24 cellular contexts compared by ENCODE assay signal in the genomic region with DNA sequence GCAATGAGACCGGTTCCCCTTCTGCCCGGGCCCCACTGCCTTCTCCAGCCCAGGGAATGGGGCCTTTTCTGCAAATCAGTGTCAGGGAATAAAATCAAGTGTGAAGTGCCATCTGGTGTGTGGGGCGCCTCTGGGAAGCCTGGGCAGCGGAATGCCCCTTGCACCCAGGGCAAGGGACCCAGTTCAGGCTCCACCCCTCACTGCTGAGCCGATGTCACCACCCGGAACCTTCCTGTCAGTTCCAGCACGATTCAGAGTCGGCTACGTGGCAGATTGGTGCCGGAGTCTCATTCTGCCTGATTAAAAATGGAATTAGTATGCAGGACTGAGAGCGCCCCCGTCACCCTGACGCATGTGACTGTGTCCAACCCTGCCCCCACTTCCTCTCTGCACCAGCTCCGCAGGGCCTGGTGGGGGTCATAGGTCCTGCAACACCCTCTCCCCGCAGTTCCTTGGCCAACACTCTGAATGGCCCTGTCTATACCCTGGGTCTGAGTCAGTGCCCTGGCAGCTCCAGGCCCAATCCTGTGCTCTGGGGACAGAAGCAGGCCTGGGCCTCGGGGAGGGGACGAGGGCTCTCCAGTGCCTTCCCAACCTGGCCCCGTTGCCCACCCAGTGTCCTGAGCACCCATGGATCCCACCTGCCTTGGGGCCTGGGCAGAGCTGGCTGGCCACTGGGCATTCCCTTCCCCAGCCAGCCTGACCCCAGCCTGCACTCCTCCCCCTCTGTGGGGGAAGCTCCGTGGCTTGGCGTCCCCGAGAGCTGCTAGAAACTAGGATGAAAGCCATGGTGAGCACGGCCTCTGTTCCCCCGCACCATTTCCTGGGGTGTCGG.
A peak's percentile ranks its signal among the peaks of the same experiment; 100 is the strongest.
DNase-seq lines count a peak whose midpoint lies in the region; ATAC-seq and TF ChIP-seq lines count a peak whose summit lies in the region.
"Had no signal": no experiment of that assay in that cellular context is flagged by ENCODE, and none has a peak within 500 bp of the region (broad histone marks: within the 10 kb centered on the region; RNA-seq: fewer than 3 reads in every experiment).

No MANE protein-coding gene starts in this region.

- peaks cover 16 to 20% of the 10 kb centered on the region in 2 donors for H3K4me1 ChIP-seq in duodenal mucosa (ENCODE audit: control insufficient read depth in 1 of 2, insufficient read depth in 2 of 2, low read length in 2 of 2)
- H3K4me1 ChIP-seq: esophagus squamous epithelium, right atrium auricular region, uterus had no signal

- peak; percentile 37 for DNase-seq in Ammon's horn (ENCODE audit: low spot score)
- DNase-seq in medulla oblongata (ENCODE audit: extremely low spot score): peak; percentile 3
- DNase-seq in putamen (ENCODE audit: low spot score): peak; percentile 48
- DNase-seq in T-helper 9 cell: no peak
- DNase-seq in GM13976 (ENCODE audit: low spot score): no peak
- DNase-seq in SIG-M5 (lab: John Stamatoyannopoulos, UW): no peak
- DNase-seq: activated CD4-positive, CD25-positive, alpha-beta regulatory T cell treated with anti-CD3 and anti-CD28 coated beads, Interleukin-2, amount 50 U/mL, for 72 hours; activated CD8-positive, alpha-beta T cell treated with anti-CD3 and anti-CD28 coated beads, Interleukin-2, amount 10 ng/mL, durations not matched to agents 7 days and 5 days; activated T-cell treated with anti-CD3 and anti-CD28 coated beads, Interleukin-2, amount 50 U/mL, for 24 hours; brain microvascular endothelial cell; esophagus squamous epithelium; gastrocnemius medialis; MG63; NCI-H1417 treated with DMSO at 0.1 percent for 48 hours; NCI-H526; nephron progenitor cell; SHP77 treated with DMSO at 0.1 percent for 48 hours; T-cell; uterus had no signal

- no peak for TF ChIP-seq CTCF in GM13976 (IDR thresholded peaks at IDR 0.05; ENCODE audit: borderline replicate concordance, control extremely low read depth, extremely low read depth, insufficient read depth, missing control alignments)

- no peaks in the 10 kb centered on the region for H3K36me3 ChIP-seq in duodenal mucosa (ENCODE audit: control insufficient read depth in 1 of 2, insufficient read depth in 2 of 2, low read length in 2 of 2)
- H3K36me3 ChIP-seq: BLaER1 treated with 17β-estradiol and CSF1 and Interleukin-3, amounts not matched to agents 10 nM and 100 nM; brain microvascular endothelial cell; esophagus squamous epithelium; gastrocnemius medialis; MG63; right atrium auricular region; uterus had no signal

- no peak for ATAC-seq in GM19455 (IDR thresholded peaks at IDR 0.05; ENCODE audit: unreplicated experiment)
- ATAC-seq: activated CD8-positive, alpha-beta T cell treated with anti-CD3 and anti-CD28 coated beads, Interleukin-2, amount 10 ng/mL, durations not matched to agents 7 days and 5 days; gastrocnemius medialis; K562 had no signal

- peak overlapping the region; percentile 2 to 3 for H3K4me3 ChIP-seq in duodenal mucosa (ENCODE audit: low read depth in 1 of 2, low read length in 2 of 2)
- H3K4me3 ChIP-seq: BLaER1 treated with 17β-estradiol and CSF1 and Interleukin-3, amounts not matched to agents 10 nM and 100 nM; esophagus squamous epithelium; gastrocnemius medialis; K562; MG63; right atrium auricular region; uterus had no signal

- in situ Hi-C loops in GM13976 (cut with MboI; ENCODE audit: low sequenced_read_pairs, unreplicated experiment): no loop called here

- H3K9ac ChIP-seq in duodenal mucosa (ENCODE audit: low read depth in 1 of 2, low read length in 2 of 2): peak overlapping the region; percentile 58 to 72

- H3K9me3 ChIP-seq in duodenal mucosa (ENCODE audit: control insufficient read depth in 1 of 2, low read length in 2 of 2): no peaks in the 10 kb centered on the region
- H3K9me3 ChIP-seq: BLaER1 treated with 17β-estradiol and CSF1 and Interleukin-3, amounts not matched to agents 10 nM and 100 nM; esophagus squamous epithelium; gastrocnemius medialis; MG63; right atrium auricular region; uterus had no signal

- peak overlapping the region; percentile 90 for H3K27ac ChIP-seq in duodenal mucosa (ENCODE audit: low read depth, low read length)
- H3K27ac ChIP-seq: BLaER1 treated with 17β-estradiol and CSF1 and Interleukin-3, amounts not matched to agents 10 nM and 100 nM; brain microvascular endothelial cell; esophagus squamous epithelium; gastrocnemius medialis; right atrium auricular region; uterus had no signal

- no peaks in the 10 kb centered on the region for H3K27me3 ChIP-seq in duodenal mucosa (ENCODE audit: control insufficient read depth in 1 of 2, insufficient read depth in 2 of 2, low read length in 2 of 2)
- H3K27me3 ChIP-seq: BLaER1 treated with 17β-estradiol and CSF1 and Interleukin-3, amounts not matched to agents 10 nM and 100 nM; gastrocnemius medialis; MG63; right atrium auricular region; uterus had no signal

Comparison
In these comparisons a context has a peak if more than half of its experiments do, and no peak if none do; other contexts are left out.
1. DNase-seq: peak in Ammon's horn (single experiment), medulla oblongata (single experiment) and putamen (single experiment); none in T-helper 9 cell (single experiment), GM13976 (single experiment) and SIG-M5 (single experiment).